Comparison of ENCODE assay signal across 33 cellular contexts in the genomic region with DNA sequence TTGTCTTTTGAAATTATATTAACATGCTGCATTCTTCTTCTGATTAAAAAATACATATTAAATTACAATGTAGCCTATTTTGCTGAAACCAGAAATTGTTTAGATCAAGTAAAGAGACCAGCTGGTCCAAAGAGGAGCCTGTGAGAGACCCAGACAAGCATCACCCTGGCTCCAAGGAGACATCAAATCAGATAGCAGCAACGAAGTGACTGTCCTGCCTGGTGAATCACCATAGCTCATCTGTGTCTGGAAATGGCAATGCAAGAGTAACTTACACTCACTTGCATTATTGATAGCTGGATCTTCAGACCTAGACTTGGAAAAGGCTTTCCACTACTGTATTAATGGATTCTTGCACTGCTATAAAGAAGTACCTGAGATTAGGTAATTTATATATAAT.
DNase-seq lines count a peak whose midpoint lies in the region; ATAC-seq, FAIRE-seq and TF ChIP-seq lines count a peak whose summit lies in the region.
"Had no signal": no experiment of that assay in that cellular context is flagged by ENCODE, and none has a peak within 500 bp of the region (broad histone marks: within the 10 kb centered on the region; RNA-seq: fewer than 3 reads in every experiment).

No MANE protein-coding gene starts in this region.

- no peak overlapping the region for H4K91ac ChIP-seq in mesenchymal stem cell (ENCODE audit: low read length)

- H2BK12ac ChIP-seq in mesenchymal stem cell (ENCODE audit: low read length in 2 of 2): no peak overlapping the region

- H3K36me3 Mint-ChIP-seq in mesothelial cell of epicardium: no peaks in the 10 kb centered on the region
- H3K36me3 Mint-ChIP-seq: CD14-positive monocyte; immature natural killer cell; memory B cell; stimulated activated memory B cell treated with anti-CD40 and anti-IgM and Interleukin-4, amounts not matched to agents 10 μg/mL and 1 μg/mL and 100 μg/mL, for 72 hours; type B pancreatic cell had no signal

- H3K4me3 Mint-ChIP-seq in mesothelial cell of epicardium: no peak overlapping the region
- H3K4me3 Mint-ChIP-seq: activated naive CD8-positive, alpha-beta T cell treated with anti-CD3 and anti-CD28 coated beads, Interleukin-2, amount 50 U/mL, for 24 hours; activated T-cell treated with anti-CD3 and anti-CD28 coated beads, Interleukin-2, amount 50 U/mL, for 72 hours; CD14-positive monocyte; immature natural killer cell; memory B cell; neural crest cell; stimulated activated memory B cell treated with anti-CD40 and anti-IgM and Interleukin-4, amounts not matched to agents 10 μg/mL and 1 μg/mL and 100 μg/mL, for 72 hours; T-helper 1 cell treated with Interleukin-12 subunit alpha and Interleukin-12 subunit beta and Interleukin-4 antibody, amounts not matched to agents 30 μg/mL and 1 μg/mL, for 36 hours; type B pancreatic cell had no signal

- peaks cover 6% of the 10 kb centered on the region for H3K4me1 Mint-ChIP-seq in mesothelial cell of epicardium
- H3K4me1 Mint-ChIP-seq: activated naive CD8-positive, alpha-beta T cell treated with anti-CD3 and anti-CD28 coated beads, Interleukin-2, amount 50 U/mL, for 24 hours; immature natural killer cell; memory B cell; stimulated activated memory B cell treated with anti-CD40 and anti-IgM and Interleukin-4, amounts not matched to agents 10 μg/mL and 1 μg/mL and 100 μg/mL, for 72 hours had no signal

- DNase-seq in EL: peak; percentile 23
- DNase-seq in MG63: peak; percentile 19
- DNase-seq in choroid plexus epithelial cell (ENCODE audit: low read depth): peak; percentile 34
- DNase-seq in mesenchymal stem cell: peak; percentile 82
- no peak for DNase-seq in D721Med (ENCODE audit: insufficient read length, low spot score)
- DNase-seq in anterior cingulate cortex (lab: John Stamatoyannopoulos, UW): no peak
- no peak for DNase-seq in mesothelial cell of epicardium (ENCODE audit: low spot score in 2 of 2, unreplicated experiment in 2 of 2)
- DNase-seq: activated CD4-positive, alpha-beta T cell treated with anti-CD3 and anti-CD28 coated beads, Interleukin-2, amount 50 U/mL, for 48 hours; activated naive CD8-positive, alpha-beta T cell treated with anti-CD3 and anti-CD28 coated beads, Interleukin-2, amount 50 U/mL, for 24 hours; activated T-cell treated with anti-CD3 and anti-CD28 coated beads, Interleukin-2, amount 50 U/mL, for 72 hours; cerebellar nuclear complex; dorsolateral prefrontal cortex; esophagus squamous epithelium; hypothalamus; immature natural killer cell; Kasumi-1; NCI-H1048; NCI-H82; ovary; substantia nigra had no signal

- no peaks in the 10 kb centered on the region for H3K27me3 Mint-ChIP-seq in mesothelial cell of epicardium (ENCODE audit: low read depth)
- H3K27me3 Mint-ChIP-seq: activated naive CD8-positive, alpha-beta T cell treated with anti-CD3 and anti-CD28 coated beads, Interleukin-2, amount 50 U/mL, for 24 hours; stimulated activated memory B cell treated with anti-CD40 and anti-IgM and Interleukin-4, amounts not matched to agents 10 μg/mL and 1 μg/mL and 100 μg/mL, for 72 hours; type B pancreatic cell had no signal

- TF ChIP-seq CTCF in choroid plexus epithelial cell (conservative IDR thresholded peaks at IDR 0.05; ENCODE audit: low read depth, low read length): no peak
- no peak for TF ChIP-seq CTCF in D721Med (IDR thresholded peaks at IDR 0.05; ENCODE audit: insufficient read depth, missing control alignments)
- no peak for TF ChIP-seq CTCF in mesothelial cell of epicardium (IDR thresholded peaks at IDR 0.05; ENCODE audit: unreplicated experiment)

- no peak overlapping the region for H3K27ac Mint-ChIP-seq in mesothelial cell of epicardium
- H3K27ac Mint-ChIP-seq: activated naive CD8-positive, alpha-beta T cell treated with anti-CD3 and anti-CD28 coated beads, Interleukin-2, amount 50 U/mL, for 24 hours; activated T-cell treated with anti-CD3 and anti-CD28 coated beads, Interleukin-2, amount 50 U/mL, for 72 hours; CD14-positive monocyte; immature natural killer cell; memory B cell; stimulated activated memory B cell treated with anti-CD40 and anti-IgM and Interleukin-4, amounts not matched to agents 10 μg/mL and 1 μg/mL and 100 μg/mL, for 72 hours; T-helper 1 cell treated with Interleukin-12 subunit alpha and Interleukin-12 subunit beta and Interleukin-4 antibody, amounts not matched to agents 30 μg/mL and 1 μg/mL, for 36 hours; type B pancreatic cell had no signal

- H3K4me3 ChIP-seq in MG63 (no peak overlapping the region), choroid plexus epithelial cell (ENCODE audit: low read depth, low read length) (no peak overlapping the region), mesenchymal stem cell (ENCODE audit: insufficient read depth in 1 of 2, low read depth in 1 of 2, low read length in 2 of 2) (no peak overlapping the region)
- H3K4me3 ChIP-seq: dorsolateral prefrontal cortex, esophagus squamous epithelium, GM12878, ovary had no signal

- H3K36me3 ChIP-seq in MG63 (no peaks in the 10 kb centered on the region), mesenchymal stem cell (ENCODE audit: control insufficient read depth in 1 of 2, insufficient read depth in 2 of 2, low read depth in 1 of 2, low read length in 2 of 2) (no peaks in the 10 kb centered on the region)
- H3K36me3 ChIP-seq: esophagus squamous epithelium, ovary had no signal

- H2AK5ac ChIP-seq in mesenchymal stem cell (ENCODE audit: low read length, severe bottlenecking): no peak overlapping the region

- H3K27me3 ChIP-seq in MG63 (no peaks in the 10 kb centered on the region), mesenchymal stem cell (ENCODE audit: control insufficient read depth in 1 of 2, insufficient read depth in 1 of 2, low read length in 2 of 2) (no peaks in the 10 kb centered on the region)
- H3K27me3 ChIP-seq: dorsolateral prefrontal cortex, esophagus squamous epithelium, ovary had no signal

- H3K9ac ChIP-seq in mesenchymal stem cell (ENCODE audit: low read length): no peak overlapping the region

- no peaks in the 10 kb centered on the region for H3K79me1 ChIP-seq in mesenchymal stem cell (replicated peaks; ENCODE audit: low read length, poor library complexity, severe bottlenecking)

- H2BK5ac ChIP-seq in mesenchymal stem cell (ENCODE audit: low read depth, low read length, poor library complexity, severe bottlenecking): no peak overlapping the region

- no peak overlapping the region for H3K4ac ChIP-seq in mesenchymal stem cell (ENCODE audit: low read depth in 1 of 2, low read length in 2 of 2)

- H3K4me1 ChIP-seq in mesenchymal stem cell (ENCODE audit: control insufficient read depth, insufficient read depth, low read depth, low read length): no peaks in the 10 kb centered on the region

- no peak overlapping the region for H3K27ac ChIP-seq in mesenchymal stem cell (ENCODE audit: low read length, poor library complexity, severe bottlenecking)
- H3K27ac ChIP-seq: dorsolateral prefrontal cortex, esophagus squamous epithelium, ovary, RWPE1 had no signal

- H3K4me2 ChIP-seq in mesenchymal stem cell (ENCODE audit: low read length, poor library complexity, severe bottlenecking): no peak overlapping the region

- H2AFZ ChIP-seq in mesenchymal stem cell (ENCODE audit: low read depth, low read length): no peak overlapping the region

- H3K23ac ChIP-seq in mesenchymal stem cell (ENCODE audit: low read length in 2 of 2): no peak overlapping the region

- WGBS in mesenchymal stem cell: 8% methylated on average over 1 of the region's 1 CpG

- H2BK120ac ChIP-seq in mesenchymal stem cell (ENCODE audit: low read depth, low read length): no peak overlapping the region

- no peak overlapping the region for H2BK15ac ChIP-seq in mesenchymal stem cell (ENCODE audit: low read depth, poor library complexity, severe bottlenecking)

- no peak overlapping the region for H3K14ac ChIP-seq in mesenchymal stem cell (ENCODE audit: low read length in 2 of 2)

- FAIRE-seq in D721Med (lab: Jason Lieb, UNC): no peak
- FAIRE-seq: endometrium, GM12878, H1, TTC549 had no signal

- no peak for ATAC-seq in HG03196 (IDR thresholded peaks at IDR 0.05; ENCODE audit: unreplicated experiment)
- ATAC-seq: activated naive CD8-positive, alpha-beta T cell treated with anti-CD3 and anti-CD28 coated beads, Interleukin-2, amount 50 U/mL, for 24 hours; activated T-cell treated with anti-CD3 and anti-CD28 coated beads, Interleukin-2, amount 50 U/mL, for 72 hours; GM12878; left lobe of liver; stimulated activated memory B cell treated with anti-CD40 and anti-IgM and Interleukin-4, amounts not matched to agents 10 μg/mL and 1 μg/mL and 100 μg/mL, for 72 hours had no signal

- no peak overlapping the region for H4K8ac ChIP-seq in mesenchymal stem cell (ENCODE audit: low read length)

- no peak overlapping the region for H3K18ac ChIP-seq in mesenchymal stem cell (ENCODE audit: low read depth in 1 of 2, low read length in 2 of 2)

- no peaks in the 10 kb centered on the region for H3K9me3 Mint-ChIP-seq in mesothelial cell of epicardium
- H3K9me3 Mint-ChIP-seq: activated naive CD8-positive, alpha-beta T cell treated with anti-CD3 and anti-CD28 coated beads, Interleukin-2, amount 50 U/mL, for 24 hours; memory B cell; stimulated activated memory B cell treated with anti-CD40 and anti-IgM and Interleukin-4, amounts not matched to agents 10 μg/mL and 1 μg/mL and 100 μg/mL, for 72 hours; T-helper 1 cell treated with Interleukin-12 subunit alpha and Interleukin-12 subunit beta and Interleukin-4 antibody, amounts not matched to agents 30 μg/mL and 1 μg/mL, for 36 hours; type B pancreatic cell had no signal

- H3K9me3 ChIP-seq in MG63 (no peaks in the 10 kb centered on the region), mesenchymal stem cell (ENCODE audit: control insufficient read depth, low read length) (no peaks in the 10 kb centered on the region)
- H3K9me3 ChIP-seq: esophagus squamous epithelium, ovary had no signal

Comparison
In these comparisons a context has a peak if more than half of its experiments do, and no peak if none do; other contexts are left out.
1. DNase-seq: peak in EL (single experiment), MG63 (single experiment), choroid plexus epithelial cell (single experiment) and mesenchymal stem cell (single experiment); none in D721Med (single experiment), anterior cingulate cortex (0 of 58) and mesothelial cell of epicardium (0 of 2).